In the genomic region with DNA sequence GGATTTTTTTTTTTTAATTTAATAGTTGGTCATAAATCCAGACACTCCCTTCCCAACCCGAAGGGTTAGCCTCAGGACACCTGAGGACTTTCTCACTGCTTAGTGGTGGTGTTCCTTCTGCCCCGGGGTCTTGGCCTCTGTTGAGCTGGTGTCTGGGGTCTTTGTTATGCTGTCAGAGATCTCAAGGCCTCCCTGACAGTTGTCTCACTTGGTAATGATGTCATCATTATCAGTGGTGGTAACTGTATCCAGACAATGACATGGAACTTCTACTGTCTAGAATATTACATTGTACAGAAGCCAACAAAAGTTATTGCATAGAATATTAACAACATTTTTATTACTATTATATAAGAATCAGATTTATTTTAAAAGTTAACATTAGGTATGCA, we compare ENCODE assay signal across 1 cellular context.
TF ChIP-seq lines count a peak whose summit lies in the region.

No MANE protein-coding gene starts in this region.

TF ChIP-seq in K562, 482 proteins besides CTCF, POLR2A, EP300 and RAD21 (continued from another document):
- no peak for TF ChIP-seq PBX2 (CRISPR knock-in tag; IDR thresholded peaks at IDR 0.05; ENCODE audit: low read depth)
- TF ChIP-seq PBX2 (tag; conservative IDR thresholded peaks at IDR 0.05; ENCODE audit: low read depth), result no peak
- no peak for TF ChIP-seq KAT2B (IDR thresholded peaks at IDR 0.05; ENCODE audit: low read depth, low read length)
- TF ChIP-seq NFIC (IDR thresholded peaks at IDR 0.05), result no peak
- no peak for TF ChIP-seq MAFK (IDR thresholded peaks at IDR 0.05; ENCODE audit: low read length)
- TF ChIP-seq ELF2 (CRISPR knock-in tag; IDR thresholded peaks at IDR 0.05), result no peak
TF ChIP-seq in K562: peak in this region for 9.
